ENCODE assay signal across 9 cellular contexts in genomic region chr4:154622598-154622997, GRCh38. TPM values are rescaled to one million over a fixed set of nuclear protein-coding genes. Genes with fewer than 3 reads are reported as not detected.
DNase-seq lines count a peak whose midpoint lies in the region; ATAC-seq and TF ChIP-seq lines count a peak whose summit lies in the region.
"Had no signal": no experiment of that assay in that cellular context is flagged by ENCODE, and none has a peak within 500 bp of the region (broad histone marks: within the 10 kb centered on the region; RNA-seq: fewer than 3 reads in every experiment).

No MANE protein-coding gene starts in this region.

- BruUV-seq in IMR-90 (replicated peaks; lab: Mats Ljungman, UMichigan): no TSS peak

- no peaks in the 10 kb centered on the region for H4K20me1 ChIP-seq in IMR-90 (ENCODE audit: insufficient read depth, low read length)

- H3K4me2 ChIP-seq in IMR-90 (ENCODE audit: low read depth, low read length): no peak overlapping the region

- POLR2A ChIA-PET in IMR-90 (lab: Charles Lee; ENCODE audit: unreplicated experiment): no interaction called here
- POLR2A ChIA-PET in activated CD8-positive, alpha-beta T cell treated with anti-CD3 and anti-CD28 coated beads, Interleukin-2, amount 10 ng/mL, durations not matched to agents 7 days and 5 days (lab: Charles Lee): no interaction called here

- H3K27ac ChIP-seq in left ventricle myocardium inferior (replicated peaks): no peak overlapping the region
- H3K27ac ChIP-seq in right cardiac atrium (ENCODE audit: low read length): no peak overlapping the region
- no peak overlapping the region for H3K27ac ChIP-seq in IMR-90 (ENCODE audit: insufficient read depth, low read length)
- no peak overlapping the region for H3K27ac ChIP-seq in upper lobe of right lung

- no peaks in the 10 kb centered on the region for H3K36me3 ChIP-seq in left ventricle myocardium inferior
- H3K36me3 ChIP-seq in IMR-90 (ENCODE audit: control insufficient read depth, insufficient read depth, low read length): no peaks in the 10 kb centered on the region
- no peaks in the 10 kb centered on the region for H3K36me3 ChIP-seq in upper lobe of right lung

- H4K8ac ChIP-seq in IMR-90 (ENCODE audit: low read depth in 2 of 2, low read length in 2 of 2): no peak overlapping the region

- no peak overlapping the region for H2BK20ac ChIP-seq in IMR-90 (ENCODE audit: low read depth, low read length)

- no peak overlapping the region for H3K56ac ChIP-seq in IMR-90 (ENCODE audit: extremely low read depth, insufficient read depth, low read length)

- no peak overlapping the region for H2BK120ac ChIP-seq in IMR-90 (ENCODE audit: low read depth, low read length)

- H3K9ac ChIP-seq in IMR-90 (ENCODE audit: low read depth, low read length): no peak overlapping the region

- no peaks in the 10 kb centered on the region for H3K79me1 ChIP-seq in IMR-90 (ENCODE audit: low read depth in 1 of 2, low read length in 2 of 2)

- no peak overlapping the region for H3K27ac Mint-ChIP-seq in activated CD8-positive, alpha-beta T cell treated with anti-CD3 and anti-CD28 coated beads, Interleukin-2, amount 10 ng/mL, durations not matched to agents 7 days and 5 days

- H3K4me3 Mint-ChIP-seq in activated CD8-positive, alpha-beta T cell treated with anti-CD3 and anti-CD28 coated beads, Interleukin-2, amount 10 ng/mL, durations not matched to agents 7 days and 5 days: no peak overlapping the region

- no peak for DNase-seq in left ventricle myocardium inferior
- DNase-seq in right cardiac atrium: no peak
- peak; percentile 48 for DNase-seq in IMR-90
- DNase-seq in activated CD8-positive, alpha-beta T cell treated with anti-CD3 and anti-CD28 coated beads, Interleukin-2, amount 10 ng/mL, durations not matched to agents 7 days and 5 days: peak; percentile 43
- peak; percentile 63 for DNase-seq in inferior parietal cortex (ENCODE audit: extremely low spot score)
- DNase-seq in upper lobe of right lung: no peak

- H3K9me3 Mint-ChIP-seq in activated CD8-positive, alpha-beta T cell treated with anti-CD3 and anti-CD28 coated beads, Interleukin-2, amount 10 ng/mL, durations not matched to agents 7 days and 5 days (ENCODE audit: insufficient read depth): no peaks in the 10 kb centered on the region

- H3K4me1 ChIP-seq in left ventricle myocardium inferior: peaks cover 8% of the 10 kb centered on the region
- no peaks in the 10 kb centered on the region for H3K4me1 ChIP-seq in right cardiac atrium (ENCODE audit: control insufficient read depth, insufficient read depth, low read length)
- no peaks in the 10 kb centered on the region for H3K4me1 ChIP-seq in IMR-90 (ENCODE audit: control insufficient read depth, insufficient read depth, low read length)
- H3K4me1 ChIP-seq in upper lobe of right lung: peaks cover 6% of the 10 kb centered on the region

- TF ChIP-seq RAD21 in IMR-90 (IDR thresholded peaks at IDR 0.05; ENCODE audit: low read length): peak; percentile 57

- H3K4me1 Mint-ChIP-seq in activated CD8-positive, alpha-beta T cell treated with anti-CD3 and anti-CD28 coated beads, Interleukin-2, amount 10 ng/mL, durations not matched to agents 7 days and 5 days (ENCODE audit: low read depth): no peaks in the 10 kb centered on the region

- TF ChIP-seq POLR2A in IMR-90 (IDR thresholded peaks at IDR 0.05; ENCODE audit: low read depth, low read length): no peak

- no peak overlapping the region for H2AK5ac ChIP-seq in IMR-90 (ENCODE audit: low read depth, low read length)

- H3K23ac ChIP-seq in IMR-90 (ENCODE audit: low read depth, low read length): no peak overlapping the region

- H4K91ac ChIP-seq in IMR-90 (ENCODE audit: insufficient read depth, low read depth, low read length): no peak overlapping the region

- H3K4ac ChIP-seq in IMR-90 (ENCODE audit: low read depth, low read length): no peak overlapping the region

- H3K9me3 ChIP-seq in left ventricle myocardium inferior (replicated peaks) (no peaks in the 10 kb centered on the region), right cardiac atrium (ENCODE audit: control insufficient read depth, low read length) (no peaks in the 10 kb centered on the region), IMR-90 (ENCODE audit: control insufficient read depth, insufficient read depth, low read length) (no peaks in the 10 kb centered on the region), upper lobe of right lung (no peaks in the 10 kb centered on the region)

- in situ Hi-C loops in IMR-90 (cut with MboI; ENCODE audit: low sequenced_read_pairs): no loop called here

- no peak overlapping the region for H2AK9ac ChIP-seq in IMR-90 (replicated peaks; ENCODE audit: low read depth, low read length, poor library complexity)

- CTCF ChIA-PET in IMR-90 (lab: Yijun Ruan, JAX): interaction anchor here (0.8 to 1.1 kb wide), 3 partner anchors 15 to 73 kb away, joined by 3 to 6 read pairs (median 3); partner anchors contain the start of gene PLRG1
- CTCF ChIA-PET in activated CD8-positive, alpha-beta T cell treated with anti-CD3 and anti-CD28 coated beads, Interleukin-2, amount 10 ng/mL, durations not matched to agents 7 days and 5 days (lab: Charles Lee): interaction anchor here (0.7 to 15.3 kb wide), 7 partner anchors 9 to 72 kb away, joined by 3 to 206 read pairs (median 4); partner anchors contain the start of genes FGB and PLRG1

- no peak overlapping the region for H2AFZ ChIP-seq in IMR-90 (replicated peaks; ENCODE audit: low read length, poor library complexity)

- H2BK15ac ChIP-seq in IMR-90 (ENCODE audit: low read depth, low read length): no peak overlapping the region

- TF ChIP-seq CTCF in left ventricle myocardium inferior (IDR thresholded peaks at IDR 0.05; ENCODE audit: borderline replicate concordance) (peak; percentile 53), IMR-90 (conservative IDR thresholded peaks at IDR 0.05; ENCODE audit: low read depth, low read length) (peak; percentile 52), upper lobe of right lung (IDR thresholded peaks at IDR 0.05) (peak; percentile 56)

- H3K18ac ChIP-seq in IMR-90 (ENCODE audit: low read depth, low read length): no peak overlapping the region

- no peaks in the 10 kb centered on the region for H3K9me1 ChIP-seq in IMR-90 (ENCODE audit: insufficient read depth, low read length)

- no peak overlapping the region for H3K4me3 ChIP-seq in left ventricle myocardium inferior
- no peak overlapping the region for H3K4me3 ChIP-seq in right cardiac atrium (ENCODE audit: low read length)
- H3K4me3 ChIP-seq in IMR-90 (ENCODE audit: insufficient read depth, low read depth, low read length): no peak overlapping the region
- no peak overlapping the region for H3K4me3 ChIP-seq in upper lobe of right lung

- intact Hi-C loops in left ventricle myocardium inferior (cut with micrococcal nuclease): loop anchor here (10.0 kb wide), 1 partner anchor 68 kb away; the partner anchor contains the start of gene PLRG1
- intact Hi-C loops in right cardiac atrium (cut with DNase I): loop anchor here in 1 of 4 donors (10.0 kb wide), 1 partner anchor 68 kb away; the partner anchor contains the start of gene PLRG1
- intact Hi-C loops in IMR-90 (cut with micrococcal nuclease): loop anchor here (1.0 kb wide), 2 partner anchors 63 to 70 kb away; no protein-coding TSS in a partner anchor
- intact Hi-C loops in upper lobe of right lung (cut with DNase I): loop anchor here (10.0 kb wide), 1 partner anchor 68 kb away; the partner anchor contains the start of gene PLRG1

- H4K5ac ChIP-seq in IMR-90 (ENCODE audit: low read depth, low read length): no peak overlapping the region

- no peak overlapping the region for H3K14ac ChIP-seq in IMR-90 (replicated peaks; ENCODE audit: low read depth, low read length)

- dilution Hi-C loops in IMR-90 (cut with HindIII; ENCODE audit: low sequenced_read_pairs, unreplicated experiment): no loop called here

- no peak overlapping the region for H2BK5ac ChIP-seq in IMR-90 (ENCODE audit: low read depth, low read length, poor library complexity, severe bottlenecking)

- ATAC-seq in right cardiac atrium: no peak
- ATAC-seq in GM21528 (IDR thresholded peaks at IDR 0.05; ENCODE audit: low FRiP score, unreplicated experiment): peak; percentile 51
- ATAC-seq in IMR-90 (ENCODE audit: low read depth): 0 out of 2 replicates have a peak, but pooled peaks have one; percentile 53
- peak; percentile 54 for ATAC-seq in activated CD8-positive, alpha-beta T cell treated with anti-CD3 and anti-CD28 coated beads, Interleukin-2, amount 10 ng/mL, durations not matched to agents 7 days and 5 days
- peak; percentile 48 for ATAC-seq in upper lobe of right lung
- no peak for ATAC-seq in GM19328 (IDR thresholded peaks at IDR 0.05; ENCODE audit: unreplicated experiment)

- H3K27me3 Mint-ChIP-seq in activated CD8-positive, alpha-beta T cell treated with anti-CD3 and anti-CD28 coated beads, Interleukin-2, amount 10 ng/mL, durations not matched to agents 7 days and 5 days (ENCODE audit: low read depth): peaks cover 11% of the 10 kb centered on the region

- no peaks in the 10 kb centered on the region for H3K36me3 Mint-ChIP-seq in activated CD8-positive, alpha-beta T cell treated with anti-CD3 and anti-CD28 coated beads, Interleukin-2, amount 10 ng/mL, durations not matched to agents 7 days and 5 days (ENCODE audit: low read depth)

- H3K27me3 ChIP-seq in left ventricle myocardium inferior (ENCODE audit: low read depth): peaks cover 24% of the 10 kb centered on the region
- H3K27me3 ChIP-seq in right cardiac atrium (ENCODE audit: control insufficient read depth, insufficient read depth): no peaks in the 10 kb centered on the region
- H3K27me3 ChIP-seq in IMR-90 (ENCODE audit: control insufficient read depth, insufficient read depth, low read length): peaks cover 14% of the 10 kb centered on the region
- no peaks in the 10 kb centered on the region for H3K27me3 ChIP-seq in upper lobe of right lung

RNA-seq across cellular contexts. Expression of gene FGG, which starts 10.1 kb away (rescaled TPM):
- total RNA-seq in left ventricle myocardium inferior: not detected
- total RNA-seq in right cardiac atrium: 1 to 10 TPM in 1 of 4 donors, not detected in 3; 1.8 TPM
- 0.45 TPM for polyA plus RNA-seq in right cardiac atrium
- total RNA-seq in IMR-90 (2012; rRNA removed): not detected in 2 replicates
- not detected in 2 replicates for polyA plus RNA-seq in IMR-90 (2012; rRNA removed)
- not detected in 2 replicates for polyA plus RNA-seq in IMR-90 (2012; cell fraction: cytosol; rRNA removed)
- polyA plus RNA-seq in IMR-90 (2012; cell fraction: nucleus; rRNA removed; ENCODE audit: low replicate concordance): not detected in 2 replicates
- total RNA-seq in activated CD8-positive, alpha-beta T cell treated with anti-CD3 and anti-CD28 coated beads, Interleukin-2, amount 10 ng/mL, durations not matched to agents 7 days and 5 days: not detected
- total RNA-seq in upper lobe of right lung: 515 TPM
- total RNA-seq: temporal lobe had no signal

RNA-seq across cellular contexts. Expression of gene FGA, which starts 32.1 kb away (rescaled TPM):
- not detected for total RNA-seq in left ventricle myocardium inferior
- total RNA-seq in right cardiac atrium: 1 to 10 TPM in 1 of 4 donors, not detected in 3; 2.1 TPM
- polyA plus RNA-seq in right cardiac atrium: 0.32 TPM
- not detected in 2 replicates for total RNA-seq in IMR-90 (2012; rRNA removed)
- polyA plus RNA-seq in IMR-90 (2012; rRNA removed): not detected in 2 replicates
- polyA plus RNA-seq in IMR-90 (2012; cell fraction: cytosol; rRNA removed): not detected in 2 replicates
- polyA plus RNA-seq in IMR-90 (2012; cell fraction: nucleus; rRNA removed; ENCODE audit: low replicate concordance): not detected in 2 replicates
- not detected for total RNA-seq in activated CD8-positive, alpha-beta T cell treated with anti-CD3 and anti-CD28 coated beads, Interleukin-2, amount 10 ng/mL, durations not matched to agents 7 days and 5 days
- total RNA-seq in upper lobe of right lung: 39.5 TPM
- total RNA-seq: temporal lobe had no signal

RNA-seq across cellular contexts. Expression of gene FGB, which starts 59.8 kb away (rescaled TPM):
- total RNA-seq in left ventricle myocardium inferior (not detected), right cardiac atrium (1 to 10 TPM in 1 of 4 donors, not detected in 3; 1.8 TPM), IMR-90 (2012; rRNA removed) (not detected in 2 replicates), upper lobe of right lung (1.2 TPM)
- polyA plus RNA-seq in right cardiac atrium (0.38 TPM), IMR-90 (2012; rRNA removed) (not detected in 2 replicates)
- not detected in 2 replicates for polyA plus RNA-seq in IMR-90 (2012; cell fraction: cytosol; rRNA removed)
- not detected in 2 replicates for polyA plus RNA-seq in IMR-90 (2012; cell fraction: nucleus; rRNA removed; ENCODE audit: low replicate concordance)
- total RNA-seq in activated CD8-positive, alpha-beta T cell treated with anti-CD3 and anti-CD28 coated beads, Interleukin-2, amount 10 ng/mL, durations not matched to agents 7 days and 5 days: not detected
- total RNA-seq: temporal lobe had no signal

Comparison
In these comparisons a context has a peak if more than half of its experiments do, and no peak if none do; other contexts are left out.
1. DNase-seq: peak in IMR-90 (single experiment), activated CD8-positive, alpha-beta T cell treated with anti-CD3 and anti-CD28 coated beads, Interleukin-2, amount 10 ng/mL, durations not matched to agents 7 days and 5 days (single experiment) and inferior parietal cortex (single experiment); none in left ventricle myocardium inferior (single experiment), right cardiac atrium (0 of 3) and upper lobe of right lung (single experiment).
2. ATAC-seq: peak in GM21528 (single experiment), IMR-90 (single experiment), activated CD8-positive, alpha-beta T cell treated with anti-CD3 and anti-CD28 coated beads, Interleukin-2, amount 10 ng/mL, durations not matched to agents 7 days and 5 days (single experiment) and upper lobe of right lung (single experiment); none in right cardiac atrium (0 of 2) and GM19328 (single experiment).
3. RNA of gene FGG, which starts 10.1 kb away (total RNA-seq): 515 TPM in upper lobe of right lung (single experiment); 1.8 TPM in right cardiac atrium, not detected in left ventricle myocardium inferior (single experiment), not detected in IMR-90 and not detected in activated CD8-positive, alpha-beta T cell treated with anti-CD3 and anti-CD28 coated beads, Interleukin-2, amount 10 ng/mL, durations not matched to agents 7 days and 5 days; every median in the first group is over 100 times any median in the second.
4. RNA of gene FGA, which starts 32.1 kb away (total RNA-seq): 39.5 TPM in upper lobe of right lung (single experiment); 2.1 TPM in right cardiac atrium, not detected in left ventricle myocardium inferior (single experiment), not detected in IMR-90 and not detected in activated CD8-positive, alpha-beta T cell treated with anti-CD3 and anti-CD28 coated beads, Interleukin-2, amount 10 ng/mL, durations not matched to agents 7 days and 5 days; every median in the first group is over 10 times any median in the second.
5. Peak in every context shown above with its lines, with median percentiles within 50 percentile points of each other: CTCF ChIP-seq.